ENCODE assay signal across 11 cellular contexts in genomic region chr13:51959773-51960172, GRCh38. TPM values are rescaled to one million over a fixed set of nuclear protein-coding genes. Genes with fewer than 3 reads are reported as not detected.
A peak's percentile ranks its signal among the peaks of the same experiment; 100 is the strongest.
DNase-seq lines count a peak whose midpoint lies in the region; ATAC-seq and TF ChIP-seq lines count a peak whose summit lies in the region.
"Had no signal": no experiment of that assay in that cellular context is flagged by ENCODE, and none has a peak within 500 bp of the region (broad histone marks: within the 10 kb centered on the region; RNA-seq: fewer than 3 reads in every experiment).

No MANE protein-coding gene starts in this region.

- H3K4me1 ChIP-seq in mucosa of descending colon (ENCODE audit: low read depth) (peaks cover 51% of the 10 kb centered on the region), spleen (peaks cover 0 to 10% (median 3%) of the 10 kb centered on the region in 6 donors)

- H3K9me3 ChIP-seq in mucosa of descending colon (no peaks in the 10 kb centered on the region), spleen (no peaks in the 10 kb centered on the region)

- DNase-seq in mucosa of descending colon (peak; percentile 71 to 82 (median 77)), COLO668 (lab: John Stamatoyannopoulos, UW; ENCODE audit: unreplicated experiment) (no peak), spleen (no peak)
- no peak for DNase-seq in activated T-cell treated with anti-CD3 and anti-CD28 coated beads, Interleukin-2, amount 50 U/mL, for 24 hours
- no peak for DNase-seq in activated naive CD4-positive, alpha-beta T cell treated with anti-CD3 and anti-CD28 coated beads, Interleukin-2, amount 50 U/mL, for 72 hours (ENCODE audit: low spot score in 2 of 2)
- DNase-seq: anterior cingulate cortex, GF-D8 had no signal

- no peaks in the 10 kb centered on the region for H3K36me3 Mint-ChIP-seq in activated T-cell treated with anti-CD3 and anti-CD28 coated beads, Interleukin-2, amount 50 U/mL, for 24 hours (ENCODE audit: low read depth)
- H3K36me3 Mint-ChIP-seq in activated naive CD4-positive, alpha-beta T cell treated with anti-CD3 and anti-CD28 coated beads, Interleukin-2, amount 50 U/mL, for 72 hours: no peaks in the 10 kb centered on the region

- H3K4me1 Mint-ChIP-seq in activated T-cell treated with anti-CD3 and anti-CD28 coated beads, Interleukin-2, amount 50 U/mL, for 24 hours (ENCODE audit: low read depth): peaks cover 6% of the 10 kb centered on the region

- 72 to 82% (median 75%) methylated on average over 3 of the region's 3 CpGs for WGBS in spleen, 5 donors

- no peaks in the 10 kb centered on the region for H3K27me3 Mint-ChIP-seq in activated T-cell treated with anti-CD3 and anti-CD28 coated beads, Interleukin-2, amount 50 U/mL, for 24 hours

- no peak overlapping the region for H3K27ac ChIP-seq in spleen

- H3K36me3 ChIP-seq in mucosa of descending colon (ENCODE audit: low read depth) (no peaks in the 10 kb centered on the region), spleen (no peaks in the 10 kb centered on the region)

- H3K4me3 Mint-ChIP-seq in activated T-cell treated with anti-CD3 and anti-CD28 coated beads, Interleukin-2, amount 50 U/mL, for 24 hours: no peak overlapping the region
- H3K4me3 Mint-ChIP-seq: neural crest cell had no signal

- no peak for TF ChIP-seq POLR2A in spleen (IDR thresholded peaks at IDR 0.05)

- H3K27ac Mint-ChIP-seq in activated T-cell treated with anti-CD3 and anti-CD28 coated beads, Interleukin-2, amount 50 U/mL, for 24 hours: no peak overlapping the region
- H3K27ac Mint-ChIP-seq in activated naive CD4-positive, alpha-beta T cell treated with anti-CD3 and anti-CD28 coated beads, Interleukin-2, amount 50 U/mL, for 72 hours: no peak overlapping the region

- H3K4me3 ChIP-seq in mucosa of descending colon (no peak overlapping the region), spleen (no peak overlapping the region)

- intact Hi-C loops in mucosa of descending colon (cut with DNase I, micrococcal nuclease): no loop called here
- intact Hi-C loops in spleen (cut with DNase I; ENCODE audit: low total_unique reads): no loop called here

- TF ChIP-seq CTCF in mucosa of descending colon (IDR thresholded peaks at IDR 0.05): no peak
- TF ChIP-seq CTCF in spleen (IDR thresholded peaks at IDR 0.05 in 8 of 11, conservative IDR thresholded peaks at IDR 0.05 in 3 of 11): no peak

- no peaks in the 10 kb centered on the region for H3K27me3 ChIP-seq in spleen (replicated peaks in 1 of 7)

- ATAC-seq in GM18909 (IDR thresholded peaks at IDR 0.05; ENCODE audit: poor library complexity, unreplicated experiment) (peak; percentile 82), GM21786 (IDR thresholded peaks at IDR 0.05; ENCODE audit: unreplicated experiment) (peak; percentile 78), HG03520 (IDR thresholded peaks at IDR 0.05; ENCODE audit: unreplicated experiment) (peak; percentile 84), mucosa of descending colon (peak; percentile 73)
- no peak for ATAC-seq in activated naive CD4-positive, alpha-beta T cell treated with anti-CD3 and anti-CD28 coated beads, Interleukin-2, amount 50 U/mL, for 72 hours

- H3K9me3 Mint-ChIP-seq in activated T-cell treated with anti-CD3 and anti-CD28 coated beads, Interleukin-2, amount 50 U/mL, for 24 hours: no peaks in the 10 kb centered on the region
- H3K9me3 Mint-ChIP-seq in activated naive CD4-positive, alpha-beta T cell treated with anti-CD3 and anti-CD28 coated beads, Interleukin-2, amount 50 U/mL, for 72 hours: no peaks in the 10 kb centered on the region
- H3K9me3 Mint-ChIP-seq: neural crest cell had no signal

RNA-seq across cellular contexts. Expression of gene ATP7B, which starts 51.5 kb away (rescaled TPM):
- total RNA-seq in mucosa of descending colon (10 to 100 TPM; 11.3 to 26.0 (median 16.0) TPM), spleen (1 to 10 TPM; 1.4 to 3.7 (median 2.8) TPM)
- total RNA-seq in activated naive CD4-positive, alpha-beta T cell treated with anti-CD3 and anti-CD28 coated beads, Interleukin-2, amount 50 U/mL, for 72 hours: 1 to 10 TPM in 1 of 2 donors, under 1 TPM in 1; 0.96 to 1.1 TPM
- under 1 TPM; 0.17 to 0.32 (median 0.24) TPM for polyA plus RNA-seq in spleen

RNA-seq across cellular contexts. Expression of gene ALG11, which starts 52.4 kb away (rescaled TPM):
- total RNA-seq in mucosa of descending colon (10 to 100 TPM; 34.3 to 43.3 (median 38.6) TPM), spleen (10 to 100 TPM; 23.1 to 32.2 (median 29.1) TPM)
- total RNA-seq in activated naive CD4-positive, alpha-beta T cell treated with anti-CD3 and anti-CD28 coated beads, Interleukin-2, amount 50 U/mL, for 72 hours: 10 to 100 TPM; 17.0 to 22.6 TPM
- 1 to 10 TPM; 3.0 to 7.8 (median 3.1) TPM for polyA plus RNA-seq in spleen

Comparison
In these comparisons a context has a peak if more than half of its experiments do, and no peak if none do; other contexts are left out.
1. ATAC-seq: peak in GM18909 (single experiment), GM21786 (single experiment), HG03520 (single experiment) and mucosa of descending colon (single experiment); none in activated naive CD4-positive, alpha-beta T cell treated with anti-CD3 and anti-CD28 coated beads, Interleukin-2, amount 50 U/mL, for 72 hours (0 of 2).
2. DNase-seq: peak in mucosa of descending colon (3 of 3); none in activated T-cell treated with anti-CD3 and anti-CD28 coated beads, Interleukin-2, amount 50 U/mL, for 24 hours (single experiment), activated naive CD4-positive, alpha-beta T cell treated with anti-CD3 and anti-CD28 coated beads, Interleukin-2, amount 50 U/mL, for 72 hours (0 of 2), COLO668 (single experiment) and spleen (single experiment).